Comparison of ENCODE assay signal across 10 cellular contexts in the genomic region with DNA sequence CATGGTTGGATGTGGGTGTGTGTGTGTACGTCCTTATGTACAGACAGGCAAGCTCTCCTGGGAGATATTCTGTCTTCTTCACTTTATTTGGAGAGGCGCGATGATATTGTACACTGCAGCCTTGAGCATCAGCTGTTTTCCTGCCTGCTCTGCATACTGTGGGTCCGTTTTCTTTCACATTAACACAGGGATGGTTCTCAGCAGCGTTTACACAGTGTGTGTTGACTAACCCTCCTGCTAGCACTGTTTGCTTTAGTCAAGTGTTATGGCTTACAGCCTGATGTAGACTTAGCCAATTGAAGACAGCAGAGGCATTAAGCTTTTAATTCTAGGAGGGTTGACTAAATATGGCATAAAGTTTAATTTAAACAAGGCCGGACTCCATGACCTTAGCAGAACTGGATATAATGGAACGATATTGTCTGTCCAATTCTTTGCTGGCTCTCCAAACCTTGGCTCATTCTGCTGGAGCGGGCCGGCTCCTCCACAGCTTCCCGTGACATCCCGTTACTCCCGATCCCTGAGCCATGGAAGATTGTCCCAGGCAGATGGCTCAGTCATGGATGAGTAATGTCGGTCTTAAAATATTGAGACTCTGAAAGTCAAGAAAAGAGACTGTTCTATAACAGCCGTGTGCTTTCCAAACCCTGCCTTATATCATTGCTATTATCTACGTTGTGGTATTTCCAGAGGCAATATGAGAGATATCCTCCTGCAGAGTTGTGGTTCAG.
A peak's percentile ranks its signal among the peaks of the same experiment; 100 is the strongest.
DNase-seq lines count a peak whose midpoint lies in the region; TF ChIP-seq lines count a peak whose summit lies in the region.
"Had no signal": no experiment of that assay in that cellular context is flagged by ENCODE, and none has a peak within 500 bp of the region (broad histone marks: within the 10 kb centered on the region; RNA-seq: fewer than 3 reads in every experiment).

No MANE protein-coding gene starts in this region.

- TF ChIP-seq POLR2A in adrenal gland (IDR thresholded peaks at IDR 0.05), result no peak

- DNase-seq in HFF-Myc (ENCODE audit: extremely low read depth, low read depth) (no peak), NCI-H446 treated with DMSO at 0.1 percent for 48 hours (lab: John Stamatoyannopoulos, UW) (peak; percentile 55), fibroblast of mammary gland (ENCODE audit: low read depth) (peak; percentile 64), smooth muscle cell (lab: John Stamatoyannopoulos, UW; ENCODE audit: unreplicated experiment) (no peak), ecto neural progenitor cell (ENCODE audit: low spot score) (no peak), kidney tubule cell (ENCODE audit: low spot score) (no peak), adrenal gland (no peak)
- DNase-seq in stimulated activated CD4-positive, alpha-beta T cell treated with anti-CD3 and anti-CD28 coated beads, Interleukin-2, amount 100 ng/mL, for 48 hours, result no peak
- DNase-seq: activated CD4-positive, alpha-beta memory T cell treated with anti-CD3 and anti-CD28 coated beads, Interleukin-2, amount 10 ng/mL, durations not matched to agents 7 days and 5 days had no signal

- no peaks in the 10 kb centered on the region for H3K36me3 ChIP-seq in smooth muscle cell (ENCODE audit: low read depth)
- no peaks in the 10 kb centered on the region for H3K36me3 ChIP-seq in adrenal gland (replicated peaks in 1 of 2)
- H3K36me3 ChIP-seq: breast epithelium had no signal

- no peak overlapping the region for H2AFZ ChIP-seq in smooth muscle cell (ENCODE audit: low read depth)

- no peak overlapping the region for H3K9ac ChIP-seq in smooth muscle cell (ENCODE audit: low read depth)

- H4K20me1 ChIP-seq in smooth muscle cell (ENCODE audit: low read depth), result no peaks in the 10 kb centered on the region

- H3K4me1 ChIP-seq in smooth muscle cell (ENCODE audit: low read depth) (no peaks in the 10 kb centered on the region), adrenal gland (replicated peaks in 1 of 2) (no peaks in the 10 kb centered on the region)
- H3K4me1 ChIP-seq: breast epithelium had no signal

- H3F3A ChIP-seq in smooth muscle cell (ENCODE audit: low read depth), result no peaks in the 10 kb centered on the region

- intact Hi-C loops in adrenal gland (cut with DNase I), result loop anchor here in 1 of 2 donors (5.0 kb wide), 1 partner anchor 63 kb away; no protein-coding TSS in a partner anchor

- no peaks in the 10 kb centered on the region for H3K79me2 ChIP-seq in smooth muscle cell (ENCODE audit: low read depth)

- peak overlapping the region; percentile 5 for H3K4me2 ChIP-seq in smooth muscle cell

- H3K27me3 ChIP-seq in smooth muscle cell (ENCODE audit: low read depth), result no peaks in the 10 kb centered on the region
- no peaks in the 10 kb centered on the region for H3K27me3 ChIP-seq in adrenal gland
- H3K27me3 ChIP-seq: breast epithelium had no signal

- H3K9me3 ChIP-seq in smooth muscle cell (replicated peaks; ENCODE audit: low read depth) (no peaks in the 10 kb centered on the region), adrenal gland (replicated peaks in 1 of 3) (no peaks in the 10 kb centered on the region)
- H3K9me3 ChIP-seq: breast epithelium had no signal

- H3K27ac ChIP-seq in smooth muscle cell (ENCODE audit: low read depth) (peak overlapping the region; percentile 4), adrenal gland (peak overlapping the region in 1 of 5 donors; percentile 33)

- H3K4me3 ChIP-seq in HFF-Myc (replicated peaks; ENCODE audit: low read depth, low read length) (peak overlapping the region; percentile 59), fibroblast of mammary gland (ENCODE audit: control insufficient read depth, low read depth, low read length) (peak overlapping the region; percentile 30), smooth muscle cell (no peak overlapping the region), adrenal gland (no peak overlapping the region)

- TF ChIP-seq CTCF in HFF-Myc (IDR thresholded peaks at IDR 0.05; ENCODE audit: low read depth, low read length, missing control alignments), result no peak
- TF ChIP-seq CTCF in fibroblast of mammary gland (conservative IDR thresholded peaks at IDR 0.05; ENCODE audit: control insufficient read depth, insufficient read depth, low read depth, low read length), result no peak
- TF ChIP-seq CTCF in smooth muscle cell (IDR thresholded peaks at IDR 0.05; ENCODE audit: borderline replicate concordance, insufficient read depth, poor library complexity, severe bottlenecking), result no peak
- no peak for TF ChIP-seq CTCF in adrenal gland (IDR thresholded peaks at IDR 0.05)

- 58% methylated on average over 15 of the region's 15 CpGs for WGBS in smooth muscle cell (ENCODE audit: low lambda C conversion rate)
- 68 to 83% (median 80%) methylated on average over 15 of the region's 15 CpGs for WGBS in adrenal gland, 4 donors

Comparison
In these comparisons a context has a peak if more than half of its experiments do, and no peak if none do; other contexts are left out.
1. DNase-seq: peak in NCI-H446 treated with DMSO at 0.1 percent for 48 hours (single experiment) and fibroblast of mammary gland (single experiment); none in HFF-Myc (single experiment), smooth muscle cell (single experiment), stimulated activated CD4-positive, alpha-beta T cell treated with anti-CD3 and anti-CD28 coated beads, Interleukin-2, amount 100 ng/mL, for 48 hours (0 of 2), ecto neural progenitor cell (single experiment), kidney tubule cell (single experiment) and adrenal gland (0 of 7).
2. H3K4me3 ChIP-seq: peak in HFF-Myc (single experiment) and fibroblast of mammary gland (single experiment); none in smooth muscle cell (single experiment) and adrenal gland (0 of 4).